ENCODE assay signal across 37 cellular contexts in genomic region chr21:27112186-27112585, GRCh38.
DNase-seq lines count a peak whose midpoint lies in the region; ATAC-seq and TF ChIP-seq lines count a peak whose summit lies in the region.
"Had no signal": no experiment of that assay in that cellular context is flagged by ENCODE, and none has a peak within 500 bp of the region (broad histone marks: within the 10 kb centered on the region; RNA-seq: fewer than 3 reads in every experiment).

No MANE protein-coding gene starts in this region.

- peaks cover 0 to 11% (median 0%) of the 10 kb centered on the region in 11 experiments; a peak in 4 of 22 replicates for H3K9me3 ChIP-seq in BLaER1 treated with 17β-estradiol and CSF1 and Interleukin-3, amounts not matched to agents 10 nM and 100 nM (replicated peaks in 1 of 11)
- H3K9me3 ChIP-seq in SK-N-SH: no peaks in the 10 kb centered on the region
- H3K9me3 ChIP-seq: A549, left lung, pancreas, upper lobe of right lung had no signal

- H3K4me3 ChIP-seq in BLaER1 treated with 17β-estradiol and CSF1 and Interleukin-3, amounts not matched to agents 10 nM and 100 nM: no peak overlapping the region
- H3K4me3 ChIP-seq in SK-N-SH (ENCODE audit: low read depth in 2 of 2, low read length in 1 of 2): no peak overlapping the region
- H3K4me3 ChIP-seq: A549, GM12878, left lung, neural progenitor cell, pancreas, SK-N-MC, skin epidermis, upper lobe of right lung had no signal

- no peaks in the 10 kb centered on the region for H3K36me3 ChIP-seq in BLaER1 treated with 17β-estradiol and CSF1 and Interleukin-3, amounts not matched to agents 10 nM and 100 nM
- no peaks in the 10 kb centered on the region for H3K36me3 ChIP-seq in SK-N-SH (replicated peaks in 1 of 2; ENCODE audit: control insufficient read depth in 1 of 2, insufficient read depth in 2 of 2, low read length in 1 of 2)
- H3K36me3 ChIP-seq: left lung, neural progenitor cell, pancreas, upper lobe of right lung had no signal

- H3K27me3 ChIP-seq in BLaER1 treated with 17β-estradiol and CSF1 and Interleukin-3, amounts not matched to agents 10 nM and 100 nM: no peaks in the 10 kb centered on the region
- no peaks in the 10 kb centered on the region for H3K27me3 ChIP-seq in SK-N-SH (ENCODE audit: insufficient read depth)
- H3K27me3 ChIP-seq: left lung, neural progenitor cell, pancreas, upper lobe of right lung had no signal

- TF ChIP-seq RAD21 in SK-N-SH (IDR thresholded peaks at IDR 0.05; ENCODE audit: low read length): no peak

- H3K4me1 Mint-ChIP-seq in activated CD8-positive, alpha-beta memory T cell treated with anti-CD3 and anti-CD28 coated beads, Interleukin-2, amount 10 ng/mL, durations not matched to agents 7 days and 5 days: no peaks in the 10 kb centered on the region
- H3K4me1 Mint-ChIP-seq: CD4-positive, alpha-beta memory T cell; central memory CD8-positive, alpha-beta T cell; neural progenitor cell; stimulated activated naive B cell treated with anti-CD40 and anti-IgM and Interleukin-4, amounts not matched to agents 10 μg/mL and 1 μg/mL and 100 μg/mL, for 72 hours had no signal

- H2AFZ ChIP-seq in SK-N-SH (ENCODE audit: low read depth): no peak overlapping the region
- H2AFZ ChIP-seq: neural progenitor cell had no signal

- peaks cover 10% of the 10 kb centered on the region for H3F3A ChIP-seq in SK-N-SH (replicated peaks; ENCODE audit: insufficient read depth)

- no peak overlapping the region for H3K27ac Mint-ChIP-seq in activated CD8-positive, alpha-beta memory T cell treated with anti-CD3 and anti-CD28 coated beads, Interleukin-2, amount 10 ng/mL, durations not matched to agents 7 days and 5 days
- H3K27ac Mint-ChIP-seq: CD4-positive, alpha-beta memory T cell; dendritic cell treated with granulocyte-macrophage colony-stimulating factor and Interleukin-4, amounts not matched to agents 40 ng/mL and 50 ng/mL, for 4 days; neural progenitor cell; stimulated activated naive B cell treated with anti-CD40 and anti-IgM and Interleukin-4, amounts not matched to agents 10 μg/mL and 1 μg/mL and 100 μg/mL, for 72 hours; T-helper 1 cell treated with Interleukin-12 subunit alpha and Interleukin-12 subunit beta and Interleukin-4 antibody, amounts not matched to agents 30 μg/mL and 1 μg/mL, for 36 hours had no signal

- no peaks in the 10 kb centered on the region for H3K36me3 Mint-ChIP-seq in activated CD8-positive, alpha-beta memory T cell treated with anti-CD3 and anti-CD28 coated beads, Interleukin-2, amount 10 ng/mL, durations not matched to agents 7 days and 5 days
- H3K36me3 Mint-ChIP-seq: CD4-positive, alpha-beta memory T cell; neural progenitor cell; stimulated activated naive B cell treated with anti-CD40 and anti-IgM and Interleukin-4, amounts not matched to agents 10 μg/mL and 1 μg/mL and 100 μg/mL, for 72 hours had no signal

- peak overlapping the region in 6 of 11 experiments; percentile 18 to 54 (median 42); a peak in 5 of 22 replicates for H3K4me2 ChIP-seq in BLaER1 treated with 17β-estradiol and CSF1 and Interleukin-3, amounts not matched to agents 10 nM and 100 nM
- no peak overlapping the region for H3K4me2 ChIP-seq in SK-N-SH
- H3K4me2 ChIP-seq: A549, neural progenitor cell had no signal

- TF ChIP-seq EP300 in SK-N-SH (IDR thresholded peaks at IDR 0.05; ENCODE audit: borderline replicate concordance in 1 of 2, low read depth in 1 of 2, low read length in 1 of 2): no peak

- no peaks in the 10 kb centered on the region for H3K27me3 Mint-ChIP-seq in activated CD8-positive, alpha-beta memory T cell treated with anti-CD3 and anti-CD28 coated beads, Interleukin-2, amount 10 ng/mL, durations not matched to agents 7 days and 5 days
- H3K27me3 Mint-ChIP-seq: CD4-positive, alpha-beta memory T cell; central memory CD8-positive, alpha-beta T cell; dendritic cell treated with granulocyte-macrophage colony-stimulating factor and Interleukin-4, amounts not matched to agents 40 ng/mL and 50 ng/mL, for 4 days; stimulated activated naive B cell treated with anti-CD40 and anti-IgM and Interleukin-4, amounts not matched to agents 10 μg/mL and 1 μg/mL and 100 μg/mL, for 72 hours had no signal

- DNase-seq in HPDE6-E6E7 (ENCODE audit: extremely low spot score) (peak; percentile 44), SK-N-SH (no peak), kidney tubule cell (ENCODE audit: low spot score) (peak; percentile 78), NCI-H526 (lab: John Stamatoyannopoulos, UW) (no peak), 8988T (no peak)
- no peak for DNase-seq in activated CD8-positive, alpha-beta memory T cell treated with anti-CD3 and anti-CD28 coated beads, Interleukin-2, amount 10 ng/mL, durations not matched to agents 7 days and 5 days
- DNase-seq: activated CD4-positive, alpha-beta T cell treated with anti-CD3 and anti-CD28 coated beads, Interleukin-2, amount 50 U/mL, for 48 hours; activated naive CD4-positive, alpha-beta T cell; AML-193; CD4-positive, alpha-beta memory T cell; EL; H7; hypothalamus; Kasumi-1; left lung; mesendoderm; MV-4-11; NCI-H1436 treated with DMSO at 0.1 percent for 48 hours; NCI-H2081 treated with DMSO at 0.1 percent for 48 hours; NCI-H446; pancreas; retina; stimulated activated naive B cell treated with anti-CD40 and anti-IgM and Interleukin-4, amounts not matched to agents 10 μg/mL and 1 μg/mL and 100 μg/mL, for 72 hours; upper lobe of right lung had no signal

- H4K20me1 ChIP-seq in BLaER1 treated with 17β-estradiol and CSF1 and Interleukin-3, amounts not matched to agents 10 nM and 100 nM: no peaks in the 10 kb centered on the region
- H4K20me1 ChIP-seq in SK-N-SH (ENCODE audit: insufficient read depth): no peaks in the 10 kb centered on the region

- H3K4me1 ChIP-seq in BLaER1 treated with 17β-estradiol and CSF1 and Interleukin-3, amounts not matched to agents 10 nM and 100 nM: peaks cover 0 to 38% (median 14%) of the 10 kb centered on the region in 10 experiments; a peak in 12 of 20 replicates
- H3K4me1 ChIP-seq in SK-N-SH (ENCODE audit: control insufficient read depth in 1 of 2, insufficient read depth in 2 of 2, low read depth in 1 of 2, low read length in 1 of 2): peaks cover 0 to 18% of the 10 kb centered on the region in 2 experiments; a peak in 2 of 4 replicates
- H3K4me1 ChIP-seq: A549, left lung, neural progenitor cell, pancreas, upper lobe of right lung had no signal

- no peaks in the 10 kb centered on the region for H3K9me2 ChIP-seq in SK-N-SH

- H3K4me3 Mint-ChIP-seq in activated CD8-positive, alpha-beta memory T cell treated with anti-CD3 and anti-CD28 coated beads, Interleukin-2, amount 10 ng/mL, durations not matched to agents 7 days and 5 days: no peak overlapping the region
- H3K4me3 Mint-ChIP-seq: CD4-positive, alpha-beta memory T cell; central memory CD8-positive, alpha-beta T cell; dendritic cell treated with granulocyte-macrophage colony-stimulating factor and Interleukin-4, amounts not matched to agents 40 ng/mL and 50 ng/mL, for 4 days; neural progenitor cell; stimulated activated naive B cell treated with anti-CD40 and anti-IgM and Interleukin-4, amounts not matched to agents 10 μg/mL and 1 μg/mL and 100 μg/mL, for 72 hours; T-helper 1 cell treated with Interleukin-12 subunit alpha and Interleukin-12 subunit beta and Interleukin-4 antibody, amounts not matched to agents 30 μg/mL and 1 μg/mL, for 36 hours had no signal

- CTCF ChIA-PET in SK-N-SH (lab: Yijun Ruan, JAX): no interaction called here
- CTCF ChIA-PET in activated CD8-positive, alpha-beta memory T cell treated with anti-CD3 and anti-CD28 coated beads, Interleukin-2, amount 10 ng/mL, durations not matched to agents 7 days and 5 days (lab: Charles Lee): no interaction called here

- no peak for ATAC-seq in HG03565 (IDR thresholded peaks at IDR 0.05; ENCODE audit: unreplicated experiment)
- no peak for ATAC-seq in activated CD8-positive, alpha-beta memory T cell treated with anti-CD3 and anti-CD28 coated beads, Interleukin-2, amount 10 ng/mL, durations not matched to agents 7 days and 5 days
- ATAC-seq: A549; activated CD4-positive, CD25-positive, alpha-beta regulatory T cell treated with anti-CD3 and anti-CD28 coated beads, Interleukin-2, amount 50 U/mL, for 24 hours; GM12878; HepG2; left lung; pancreas; stimulated activated naive B cell treated with anti-CD40 and anti-IgM and Interleukin-4, amounts not matched to agents 10 μg/mL and 1 μg/mL and 100 μg/mL, for 72 hours; upper lobe of right lung had no signal

- H3K79me2 ChIP-seq in SK-N-SH (ENCODE audit: insufficient read depth): no peaks in the 10 kb centered on the region

- H3K27ac ChIP-seq in BLaER1 treated with 17β-estradiol and CSF1 and Interleukin-3, amounts not matched to agents 10 nM and 100 nM: no peak overlapping the region
- H3K27ac ChIP-seq in SK-N-SH (ENCODE audit: low read depth in 2 of 2, low read length in 1 of 2): no peak overlapping the region
- H3K27ac ChIP-seq: A549, left lung, neural progenitor cell, pancreas, RWPE1, SK-N-MC, skin epidermis, upper lobe of right lung had no signal

- H3K9me3 Mint-ChIP-seq in activated CD8-positive, alpha-beta memory T cell treated with anti-CD3 and anti-CD28 coated beads, Interleukin-2, amount 10 ng/mL, durations not matched to agents 7 days and 5 days (ENCODE audit: low read depth): peaks cover 4% of the 10 kb centered on the region

- POLR2A ChIA-PET in SK-N-SH (lab: Yijun Ruan, JAX): no interaction called here

- TF ChIP-seq CTCF in SK-N-SH (IDR thresholded peaks at IDR 0.05): no peak

- no peak overlapping the region for H3K9ac ChIP-seq in BLaER1 treated with 17β-estradiol and CSF1 and Interleukin-3, amounts not matched to agents 10 nM and 100 nM
- no peak overlapping the region for H3K9ac ChIP-seq in SK-N-SH
- H3K9ac ChIP-seq: neural progenitor cell had no signal

TF ChIP-seq in SK-N-SH, 30 proteins besides CTCF, POLR2A, EP300 and RAD21:
- TF ChIP-seq, protein P1, sequence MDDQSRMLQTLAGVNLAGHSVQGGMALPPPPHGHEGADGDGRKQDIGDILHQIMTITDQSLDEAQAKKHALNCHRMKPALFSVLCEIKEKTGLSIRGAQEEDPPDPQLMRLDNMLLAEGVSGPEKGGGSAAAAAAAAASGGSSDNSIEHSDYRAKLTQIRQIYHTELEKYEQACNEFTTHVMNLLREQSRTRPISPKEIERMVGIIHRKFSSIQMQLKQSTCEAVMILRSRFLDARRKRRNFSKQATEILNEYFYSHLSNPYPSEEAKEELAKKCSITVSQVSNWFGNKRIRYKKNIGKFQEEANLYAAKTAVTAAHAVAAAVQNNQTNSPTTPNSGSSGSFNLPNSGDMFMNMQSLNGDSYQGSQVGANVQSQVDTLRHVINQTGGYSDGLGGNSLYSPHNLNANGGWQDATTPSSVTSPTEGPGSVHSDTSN (IDR thresholded peaks at IDR 0.05): 0 out of 2 replicates have a peak, but pooled peaks have one; percentile 12
- TF ChIP-seq, protein P2, sequence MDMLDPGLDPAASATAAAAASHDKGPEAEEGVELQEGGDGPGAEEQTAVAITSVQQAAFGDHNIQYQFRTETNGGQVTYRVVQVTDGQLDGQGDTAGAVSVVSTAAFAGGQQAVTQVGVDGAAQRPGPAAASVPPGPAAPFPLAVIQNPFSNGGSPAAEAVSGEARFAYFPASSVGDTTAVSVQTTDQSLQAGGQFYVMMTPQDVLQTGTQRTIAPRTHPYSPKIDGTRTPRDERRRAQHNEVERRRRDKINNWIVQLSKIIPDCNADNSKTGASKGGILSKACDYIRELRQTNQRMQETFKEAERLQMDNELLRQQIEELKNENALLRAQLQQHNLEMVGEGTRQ (IDR thresholded peaks at IDR 0.05; ENCODE audit: borderline replicate concordance, low read depth, low read length): no peak

Comparison
In these comparisons a context has a peak if more than half of its experiments do, and no peak if none do; other contexts are left out.
1. DNase-seq: peak in HPDE6-E6E7 (single experiment) and kidney tubule cell (single experiment); none in SK-N-SH (single experiment), NCI-H526 (0 of 2), 8988T (single experiment) and activated CD8-positive, alpha-beta memory T cell treated with anti-CD3 and anti-CD28 coated beads, Interleukin-2, amount 10 ng/mL, durations not matched to agents 7 days and 5 days (single experiment).